Comparison of ENCODE assay signal across 8 cellular contexts in the genomic region with DNA sequence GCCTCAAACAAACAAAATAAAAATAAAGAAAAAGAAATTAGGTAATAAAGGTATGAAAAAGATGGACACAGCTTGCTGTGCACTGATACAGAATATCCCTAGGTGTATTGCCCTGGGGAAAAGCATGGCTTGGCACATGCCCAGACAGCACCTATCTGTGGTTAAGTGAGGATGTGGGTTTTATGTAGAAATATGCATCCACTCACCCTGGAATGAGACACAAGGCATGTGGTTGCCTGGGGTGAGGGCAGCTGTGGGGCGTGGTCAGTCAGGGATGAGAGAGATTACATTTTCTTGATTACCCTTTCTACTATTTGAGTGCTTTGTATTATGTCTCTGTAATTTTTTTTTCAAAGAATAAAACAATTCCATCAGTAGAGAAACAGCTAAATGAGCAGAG. TPM values are rescaled to one million over a fixed set of nuclear protein-coding genes. Genes with fewer than 3 reads are reported as not detected.
DNase-seq lines count a peak whose midpoint lies in the region; ATAC-seq and TF ChIP-seq lines count a peak whose summit lies in the region.

No MANE protein-coding gene starts in this region.

- no peaks in the 10 kb centered on the region for H3K36me3 ChIP-seq in MG63

- H3K36me3 Mint-ChIP-seq in activated CD8-positive, alpha-beta T cell treated with anti-CD3 and anti-CD28 coated beads for 36 hours (ENCODE audit: low read depth): no peaks in the 10 kb centered on the region

- peaks cover 1% of the 10 kb centered on the region for H3K27me3 Mint-ChIP-seq in activated CD8-positive, alpha-beta T cell treated with anti-CD3 and anti-CD28 coated beads for 36 hours

- no peaks in the 10 kb centered on the region; the same call in 1 of the 2 replicates for H3K27me3 ChIP-seq in MG63

- intact Hi-C loops in activated CD8-positive, alpha-beta T cell treated with anti-CD3 and anti-CD28 coated beads for 36 hours (cut with micrococcal nuclease): no loop called here

- H3K9me3 Mint-ChIP-seq in activated CD8-positive, alpha-beta T cell treated with anti-CD3 and anti-CD28 coated beads for 36 hours: no peaks in the 10 kb centered on the region

- peak; percentile 95 for ATAC-seq in activated CD8-positive, alpha-beta T cell treated with anti-CD3 and anti-CD28 coated beads for 36 hours
- no peak for ATAC-seq in GM18498 (IDR thresholded peaks at IDR 0.05; ENCODE audit: unreplicated experiment)
- ATAC-seq in GM19455 (IDR thresholded peaks at IDR 0.05; ENCODE audit: unreplicated experiment): no peak

- DNase-seq in CD1c-positive myeloid dendritic cell (ENCODE audit: extremely low spot score) (peak; percentile 35), MG63 (peak; percentile 58), glomerular visceral epithelial cell (ENCODE audit: extremely low spot score) (peak; percentile 95), NCI-H69 (lab: John Stamatoyannopoulos, UW) (no peak)
- peak; percentile 83 for DNase-seq in activated CD8-positive, alpha-beta T cell treated with anti-CD3 and anti-CD28 coated beads for 36 hours
- DNase-seq in effector CD8-positive, alpha-beta T cell (lab: John Stamatoyannopoulos, UW): no peak

- TF ChIP-seq CTCF in activated CD8-positive, alpha-beta T cell treated with anti-CD3 and anti-CD28 coated beads for 36 hours (IDR thresholded peaks at IDR 0.05): no peak

- H3K9me3 ChIP-seq in MG63: no peaks in the 10 kb centered on the region

- POLR2A ChIA-PET in activated CD8-positive, alpha-beta T cell treated with anti-CD3 and anti-CD28 coated beads for 36 hours (lab: Charles Lee): interaction anchor here (0.7 to 1.2 kb wide), 2 partner anchors 12 to 21 kb away, joined by 3 read pairs; no protein-coding TSS in a partner anchor

- H3K4me3 ChIP-seq in MG63: no peak overlapping the region

- peaks cover 20% of the 10 kb centered on the region for H3K4me1 Mint-ChIP-seq in activated CD8-positive, alpha-beta T cell treated with anti-CD3 and anti-CD28 coated beads for 36 hours (ENCODE audit: low read depth)

- CTCF ChIA-PET in activated CD8-positive, alpha-beta T cell treated with anti-CD3 and anti-CD28 coated beads for 36 hours (lab: Charles Lee): interaction anchor here (0.9 to 1.1 kb wide), 2 partner anchors 22 to 141 kb away, joined by 3 to 5 read pairs; no protein-coding TSS in a partner anchor

- no peak overlapping the region for H3K27ac Mint-ChIP-seq in activated CD8-positive, alpha-beta T cell treated with anti-CD3 and anti-CD28 coated beads for 36 hours

- H3K4me3 Mint-ChIP-seq in activated CD8-positive, alpha-beta T cell treated with anti-CD3 and anti-CD28 coated beads for 36 hours: no peak overlapping the region

RNA-seq across cellular contexts. Expression of a gene that starts 6.9 kb away (rescaled TPM):
- total RNA-seq in MG63 (2014; rRNA removed; shearing (Covaris generic); ENCODE audit: low replicate concordance): not detected in 2 replicates
- total RNA-seq in activated CD8-positive, alpha-beta T cell treated with anti-CD3 and anti-CD28 coated beads for 36 hours: under 1 TPM; 0.51 to 0.65 TPM

RNA-seq across cellular contexts. Expression of a gene that starts 32.5 kb away (rescaled TPM):
- total RNA-seq in MG63 (2014; rRNA removed; shearing (Covaris generic); ENCODE audit: low replicate concordance): 352 and 467 TPM in 2 replicates
- total RNA-seq in activated CD8-positive, alpha-beta T cell treated with anti-CD3 and anti-CD28 coated beads for 36 hours: 10 to 100 TPM in 1 of 2 experiments, 1 to 10 TPM in 1; 9.4 to 11.0 TPM

Comparison
In these comparisons a context has a peak if more than half of its experiments do, and no peak if none do; other contexts are left out.
1. DNase-seq: peak in CD1c-positive myeloid dendritic cell (single experiment), MG63 (single experiment), activated CD8-positive, alpha-beta T cell treated with anti-CD3 and anti-CD28 coated beads for 36 hours (single experiment) and glomerular visceral epithelial cell (single experiment); none in NCI-H69 (single experiment) and effector CD8-positive, alpha-beta T cell (single experiment).
2. RNA of a gene that starts 32.5 kb away (total RNA-seq): 352 to 467 TPM in MG63; 9.4 to 11.0 TPM in activated CD8-positive, alpha-beta T cell treated with anti-CD3 and anti-CD28 coated beads for 36 hours; every median in the first group is over 10 times any median in the second.